In the genomic region with DNA sequence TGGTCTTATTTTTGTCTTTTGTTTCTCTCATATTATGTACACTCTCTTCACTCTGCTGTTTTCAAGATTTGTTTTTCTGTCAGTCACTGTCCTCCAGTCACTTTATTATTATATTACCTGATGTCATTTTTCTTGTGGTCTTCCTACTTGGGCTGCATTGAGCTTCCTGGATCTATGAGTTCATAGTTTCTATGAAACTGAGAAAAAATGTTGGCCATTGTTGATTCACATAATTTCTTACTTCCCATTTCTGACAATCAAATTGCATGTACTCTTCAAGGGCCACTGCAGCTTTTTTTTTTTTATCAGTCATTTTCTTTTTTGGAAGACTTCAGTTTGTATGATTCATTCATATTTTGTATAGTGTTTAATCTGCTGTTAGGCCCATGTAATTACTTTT, we compare ENCODE assay signal across 18 cellular contexts.
A peak's percentile ranks its signal among the peaks of the same experiment; 100 is the strongest.
DNase-seq lines count a peak whose midpoint lies in the region; ATAC-seq and TF ChIP-seq lines count a peak whose summit lies in the region.
"Had no signal": no experiment of that assay in that cellular context is flagged by ENCODE, and none has a peak within 500 bp of the region (broad histone marks: within the 10 kb centered on the region; RNA-seq: fewer than 3 reads in every experiment).

No MANE protein-coding gene starts in this region.

- TF ChIP-seq CTCF in GM13976 (IDR thresholded peaks at IDR 0.05; ENCODE audit: borderline replicate concordance, control extremely low read depth, extremely low read depth, insufficient read depth, missing control alignments) = no peak
- TF ChIP-seq CTCF in GM20000 (IDR thresholded peaks at IDR 0.05; ENCODE audit: extremely low read depth, missing control alignments) = no peak

- peak; percentile 15 for DNase-seq in GM13976 (ENCODE audit: low spot score)
- DNase-seq in GM20000 (ENCODE audit: low spot score) = peak; percentile 6
- peak; percentile 64 for DNase-seq in RPMI8226
- no peak for DNase-seq in NCI-H82 (lab: John Stamatoyannopoulos, UW)
- no peak for DNase-seq in cerebellar cortex (ENCODE audit: low spot score)
- DNase-seq in 8988T = no peak
- no peak for DNase-seq in DMS114 treated with DMSO at 0.1 percent for 48 hours (lab: John Stamatoyannopoulos, UW; ENCODE audit: unreplicated experiment)
- DNase-seq: COR-L47, DMS53, H9, KBM-7, NCI-H1105 treated with DMSO at 0.1 percent for 48 hours, NCI-H1930, NCI-H2171, NCI-H510A, PC-9 had no signal

- in situ Hi-C loops in GM13976 (cut with MboI; ENCODE audit: low sequenced_read_pairs, unreplicated experiment) = no loop called here

- ATAC-seq in HG03565 (IDR thresholded peaks at IDR 0.05; ENCODE audit: unreplicated experiment) = peak; percentile 82
- ATAC-seq: A549 had no signal

Comparison
In these comparisons a context has a peak if more than half of its experiments do, and no peak if none do; other contexts are left out.
1. DNase-seq: peak in GM13976 (single experiment), GM20000 (single experiment) and RPMI8226 (single experiment); none in NCI-H82 (single experiment), cerebellar cortex (single experiment), 8988T (single experiment) and DMS114 treated with DMSO at 0.1 percent for 48 hours (single experiment).